ENCODE assay signal across 8 cellular contexts in genomic region chr5:8184455-8185063, GRCh38.
DNase-seq lines count a peak whose midpoint lies in the region; ATAC-seq and TF ChIP-seq lines count a peak whose summit lies in the region.

No MANE protein-coding gene starts in this region.

- H3K4me3 ChIP-seq in brain microvascular endothelial cell (ENCODE audit: low read depth, low read length), result no peak overlapping the region

- DNase-seq in Daoy (ENCODE audit: low read depth), result peak; percentile 38
- peak; percentile 91 for DNase-seq in NCI-H748 (lab: John Stamatoyannopoulos, UW; ENCODE audit: unreplicated experiment)
- DNase-seq in brain microvascular endothelial cell, result peak; percentile 12
- peak; percentile 16 for DNase-seq in medulla oblongata (ENCODE audit: extremely low spot score)
- DNase-seq in DMS114 treated with DMSO at 0.1 percent for 48 hours (lab: John Stamatoyannopoulos, UW; ENCODE audit: unreplicated experiment), result no peak
- no peak for DNase-seq in activated CD8-positive, alpha-beta memory T cell treated with anti-CD3 and anti-CD28 coated beads, Interleukin-2, amount 50 U/mL, for 4 hours

- in situ Hi-C loops in brain microvascular endothelial cell (cut with HindIII; ENCODE audit: low pct_ligation_motif_present, low sequenced_read_pairs), result no loop called here

- H3K27me3 ChIP-seq in brain microvascular endothelial cell (replicated peaks), result no peaks in the 10 kb centered on the region

- ATAC-seq in GM19043 (IDR thresholded peaks at IDR 0.05; ENCODE audit: low read depth, unreplicated experiment), result peak; percentile 94
- ATAC-seq in HG03103 (IDR thresholded peaks at IDR 0.05; ENCODE audit: low read depth, unreplicated experiment), result peak; percentile 94

- H3K36me3 ChIP-seq in brain microvascular endothelial cell (replicated peaks), result no peaks in the 10 kb centered on the region

- H3K27ac ChIP-seq in brain microvascular endothelial cell, result no peak overlapping the region

- peak; percentile 77 for TF ChIP-seq CTCF in brain microvascular endothelial cell (IDR thresholded peaks at IDR 0.05; ENCODE audit: low read depth, low read length, missing control alignments)

Comparison
In these comparisons a context has a peak if more than half of its experiments do, and no peak if none do; other contexts are left out.
1. DNase-seq: peak in Daoy (single experiment), NCI-H748 (single experiment), brain microvascular endothelial cell (single experiment) and medulla oblongata (single experiment); none in DMS114 treated with DMSO at 0.1 percent for 48 hours (single experiment) and activated CD8-positive, alpha-beta memory T cell treated with anti-CD3 and anti-CD28 coated beads, Interleukin-2, amount 50 U/mL, for 4 hours (single experiment).